Comparison of ENCODE assay signal across 20 cellular contexts in genomic region chr2:176246324-176246723, GRCh38. TPM values are rescaled to one million over a fixed set of nuclear protein-coding genes. Genes with fewer than 3 reads are reported as not detected.
DNase-seq lines count a peak whose midpoint lies in the region; ATAC-seq and TF ChIP-seq lines count a peak whose summit lies in the region.
"Had no signal": no experiment of that assay in that cellular context is flagged by ENCODE, and none has a peak within 500 bp of the region (broad histone marks: within the 10 kb centered on the region; RNA-seq: fewer than 3 reads in every experiment).

No MANE protein-coding gene starts in this region.

- intact Hi-C loops in posterior cingulate gyrus (cut with DNase I) (no loop called here), sigmoid colon (cut with DNase I) (no loop called here)
- intact Hi-C loops in CD8-positive, alpha-beta T cell (cut with DNase I, micrococcal nuclease), result no loop called here

- H3K27me3 ChIP-seq in CD8-positive, alpha-beta T cell (ENCODE audit: insufficient read depth, low read length), result no peaks in the 10 kb centered on the region
- H3K27me3 ChIP-seq in sigmoid colon, result no peaks in the 10 kb centered on the region
- H3K27me3 ChIP-seq: Peyer's patch had no signal

- H3K4me1 ChIP-seq in CD8-positive, alpha-beta T cell (ENCODE audit: insufficient read depth, low read length), result no peaks in the 10 kb centered on the region
- no peaks in the 10 kb centered on the region for H3K4me1 ChIP-seq in sigmoid colon
- H3K4me1 ChIP-seq: Peyer's patch had no signal

- H3K36me3 ChIP-seq in CD8-positive, alpha-beta T cell (ENCODE audit: insufficient read depth, low read length), result no peaks in the 10 kb centered on the region
- no peaks in the 10 kb centered on the region for H3K36me3 ChIP-seq in sigmoid colon
- H3K36me3 ChIP-seq: Peyer's patch had no signal

- no peaks in the 10 kb centered on the region for H3K4me1 Mint-ChIP-seq in immature natural killer cell
- no peaks in the 10 kb centered on the region for H3K4me1 Mint-ChIP-seq in CD8-positive, alpha-beta T cell (ENCODE audit: low read depth)
- H3K4me1 Mint-ChIP-seq: CD14-positive monocyte had no signal

- peak; percentile 23 for DNase-seq in DMS 273 (lab: John Stamatoyannopoulos, UW; ENCODE audit: unreplicated experiment)
- DNase-seq in DMS 273 treated with DMSO at 0.1 percent for 48 hours (lab: John Stamatoyannopoulos, UW), result no peak
- peak in 38 of 56 donors; percentile 2 to 70 (median 29) for DNase-seq in amygdala (lab: John Stamatoyannopoulos, UW)
- peak; percentile 49 to 56 for DNase-seq in hippocampal formation (lab: John Stamatoyannopoulos, UW)
- peak in 6 of 10 donors; percentile 9 to 85 (median 36) for DNase-seq in posterior cingulate gyrus
- DNase-seq in immature natural killer cell, result no peak
- no peak for DNase-seq in CD8-positive, alpha-beta T cell
- no peak for DNase-seq in sigmoid colon
- DNase-seq: DMS79, HFFc6, KBM-7, NCI-H1092, NCI-H1694, NCI-H2171, NCI-H446 treated with DMSO at 0.1 percent for 48 hours, Peyer's patch, SHP77 had no signal

- POLR2A ChIA-PET in CD8-positive, alpha-beta T cell (lab: Charles Lee), result no interaction called here

- TF ChIP-seq EP300 in sigmoid colon (IDR thresholded peaks at IDR 0.05), result no peak

- CTCF ChIA-PET in CD8-positive, alpha-beta T cell (lab: Charles Lee), result no interaction called here

- H3K27ac ChIP-seq in CD8-positive, alpha-beta T cell (ENCODE audit: low read depth, low read length), result no peak overlapping the region
- H3K27ac ChIP-seq in sigmoid colon, result no peak overlapping the region
- H3K27ac ChIP-seq: 22Rv1, HL-60, Peyer's patch had no signal

- no peak overlapping the region for H3K27ac Mint-ChIP-seq in immature natural killer cell
- H3K27ac Mint-ChIP-seq in CD8-positive, alpha-beta T cell, result no peak overlapping the region
- H3K27ac Mint-ChIP-seq: CD14-positive monocyte, HFFc6 had no signal

- H3K9me3 Mint-ChIP-seq in immature natural killer cell, result peaks cover 0 to 1% (median 0%) of the 10 kb centered on the region in 6 donors
- peaks cover 6% of the 10 kb centered on the region for H3K9me3 Mint-ChIP-seq in CD8-positive, alpha-beta T cell
- H3K9me3 Mint-ChIP-seq: HFFc6 had no signal

- no peak overlapping the region for H3K4me3 Mint-ChIP-seq in immature natural killer cell
- H3K4me3 Mint-ChIP-seq in CD8-positive, alpha-beta T cell, result no peak overlapping the region
- H3K4me3 Mint-ChIP-seq: CD14-positive monocyte, HFFc6 had no signal

- no peaks in the 10 kb centered on the region for H3K36me3 Mint-ChIP-seq in immature natural killer cell
- no peaks in the 10 kb centered on the region for H3K36me3 Mint-ChIP-seq in CD8-positive, alpha-beta T cell
- H3K36me3 Mint-ChIP-seq: CD14-positive monocyte had no signal

- TF ChIP-seq CTCF in CD8-positive, alpha-beta T cell (IDR thresholded peaks at IDR 0.05), result no peak
- no peak for TF ChIP-seq CTCF in sigmoid colon (IDR thresholded peaks at IDR 0.05)

- H3K4me3 ChIP-seq in CD8-positive, alpha-beta T cell (ENCODE audit: low read depth, low read length), result no peak overlapping the region
- H3K4me3 ChIP-seq in sigmoid colon, result no peak overlapping the region
- H3K4me3 ChIP-seq: Peyer's patch had no signal

- no peak for TF ChIP-seq POLR2A in sigmoid colon (IDR thresholded peaks at IDR 0.05)

- no peak for ATAC-seq in CD8-positive, alpha-beta T cell

- H3K27me3 Mint-ChIP-seq in immature natural killer cell (ENCODE audit: low read depth in 3 of 3), result no peaks in the 10 kb centered on the region
- H3K27me3 Mint-ChIP-seq in CD8-positive, alpha-beta T cell (ENCODE audit: low read depth), result peaks cover 21% of the 10 kb centered on the region

- H3K9me3 ChIP-seq in CD8-positive, alpha-beta T cell (ENCODE audit: low read length), result no peaks in the 10 kb centered on the region
- peaks cover 0 to 4% (median 0%) of the 10 kb centered on the region in 4 donors for H3K9me3 ChIP-seq in sigmoid colon
- H3K9me3 ChIP-seq: Peyer's patch had no signal

- WGBS in sigmoid colon, 2 donors, result 84% methylated on average over 4 of the region's 4 CpGs

RNA-seq across cellular contexts. Expression of gene MTX2, which starts 22.9 kb away (rescaled TPM):
- polyA plus RNA-seq in immature natural killer cell (10 to 100 TPM in 2 of 3 donors, 1 to 10 TPM in 1; 8.2 to 15.5 (median 13.8) TPM), sigmoid colon (10 to 100 TPM; 45.8 to 66.8 (median 59.5) TPM)
- total RNA-seq in CD8-positive, alpha-beta T cell, result 1 to 10 TPM; 4.5 to 6.8 TPM
- 10 to 100 TPM; 34.5 to 49.5 (median 38.8) TPM for total RNA-seq in sigmoid colon

RNA-seq across cellular contexts. Expression of gene HOXD1, which starts 57.9 kb away (rescaled TPM):
- polyA plus RNA-seq in immature natural killer cell (not detected), sigmoid colon (1 to 10 TPM; 3.1 to 4.2 (median 3.6) TPM)
- not detected for total RNA-seq in CD8-positive, alpha-beta T cell
- total RNA-seq in sigmoid colon, result under 1 TPM in 3 of 4 donors, not detected in 1; 0.16 to 0.71 (median 0.41) TPM
- total RNA-seq: HFFc6 had no signal
- polyA plus RNA-seq: CD14-positive monocyte had no signal

Comparison
In these comparisons a context has a peak if more than half of its experiments do, and no peak if none do; other contexts are left out.
1. DNase-seq: peak in DMS 273 (single experiment), amygdala (38 of 56), hippocampal formation (2 of 2) and posterior cingulate gyrus (6 of 10); none in DMS 273 treated with DMSO at 0.1 percent for 48 hours (single experiment), immature natural killer cell (0 of 3), CD8-positive, alpha-beta T cell (0 of 7) and sigmoid colon (single experiment).
2. RNA of gene MTX2, which starts 22.9 kb away (total RNA-seq): 34.5 to 49.5 TPM in sigmoid colon; 4.5 to 6.8 TPM in CD8-positive, alpha-beta T cell; every median in the first group is over 4 times any median in the second.